ENCODE assay signal across 5 cellular contexts in the genomic region with DNA sequence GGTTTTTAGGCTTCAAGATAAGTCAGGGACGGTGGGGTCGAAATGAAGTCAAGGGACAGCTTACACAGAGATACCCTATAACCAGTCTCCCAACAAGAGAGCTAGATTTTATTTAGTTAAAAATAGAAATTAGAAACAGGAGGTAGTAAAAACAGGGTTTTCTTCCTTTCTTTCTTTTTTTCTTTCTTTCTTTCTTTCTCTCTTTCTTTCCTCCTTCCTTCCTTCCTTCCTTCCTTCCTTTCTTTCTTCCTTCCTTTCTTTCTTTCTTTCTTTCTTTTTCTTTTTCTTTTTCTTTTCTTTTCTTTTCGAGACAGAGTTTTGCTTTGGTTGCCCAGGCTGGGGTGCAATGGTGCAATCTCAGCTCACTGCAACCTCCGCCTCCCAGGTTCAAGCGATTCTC. TPM values are rescaled to one million over a fixed set of nuclear protein-coding genes. Genes with fewer than 3 reads are reported as not detected.
"Had no signal": no experiment of that assay in that cellular context is flagged by ENCODE, and none has a peak within 500 bp of the region (broad histone marks: within the 10 kb centered on the region; RNA-seq: fewer than 3 reads in every experiment).

No MANE protein-coding gene starts in this region.

RNA-seq across cellular contexts. Expression of a gene that starts 5.8 kb away (rescaled TPM):
- total RNA-seq: GM23338, H1, H9 had no signal
- polyA plus RNA-seq: H1, IgD-negative memory B cell had no signal

RNA-seq across cellular contexts. Expression of a gene that starts 17.2 kb away (rescaled TPM):
- total RNA-seq: GM23338, H1, H9, HT-29 had no signal
- polyA plus RNA-seq: GM23338, H1 had no signal

RNA-seq across cellular contexts. Expression of a gene that starts 42.3 kb away (rescaled TPM):
- total RNA-seq: H1 had no signal
- polyA plus RNA-seq: GM23338, IgD-negative memory B cell had no signal

RNA-seq across cellular contexts. Expression of a gene that starts 43.1 kb away (rescaled TPM):
- polyA plus RNA-seq: IgD-negative memory B cell had no signal

RNA-seq across cellular contexts. Expression of a gene that starts 44.7 kb away (rescaled TPM):
- polyA plus RNA-seq: IgD-negative memory B cell had no signal
